Comparison of ENCODE assay signal across 18 cellular contexts in the genomic region with DNA sequence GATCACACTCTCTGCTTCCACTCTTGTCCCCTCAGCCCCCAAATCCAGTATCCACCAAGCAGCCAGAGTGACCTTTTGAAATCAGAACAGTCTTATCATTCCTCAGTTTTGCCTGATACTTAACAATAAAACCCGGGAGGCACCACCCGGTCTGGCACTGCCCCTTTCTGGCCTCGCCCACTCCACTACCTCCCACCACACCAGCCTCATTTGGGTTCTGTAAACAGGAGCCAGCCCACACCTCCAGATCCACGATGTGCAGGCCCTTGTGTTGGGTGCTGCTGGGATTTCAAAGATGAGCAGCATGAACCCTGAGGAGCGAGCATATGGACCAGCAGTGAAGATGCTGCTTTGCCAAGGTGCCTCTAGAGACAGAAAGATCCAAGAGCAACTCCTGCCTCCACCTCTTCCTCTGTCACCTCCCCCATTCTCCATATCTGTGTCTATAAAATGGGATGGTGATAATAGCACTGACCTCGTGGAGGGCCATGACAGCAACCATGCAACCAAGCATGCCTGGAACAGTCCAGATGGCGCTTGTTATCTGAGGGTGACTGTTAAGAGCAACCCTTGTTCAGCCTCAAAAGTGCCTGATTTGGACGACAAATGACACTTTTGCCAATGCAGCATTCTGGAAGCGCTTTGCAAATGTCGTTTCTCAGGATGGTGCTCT.
DNase-seq lines count a peak whose midpoint lies in the region; ATAC-seq, FAIRE-seq and TF ChIP-seq lines count a peak whose summit lies in the region.
"Had no signal": no experiment of that assay in that cellular context is flagged by ENCODE, and none has a peak within 500 bp of the region (broad histone marks: within the 10 kb centered on the region; RNA-seq: fewer than 3 reads in every experiment).

No MANE protein-coding gene starts in this region.

- DNase-seq in NCI-H2171 treated with DMSO at 0.1 percent for 48 hours (lab: John Stamatoyannopoulos, UW) (peak; percentile 14), NCI-H2171 (lab: John Stamatoyannopoulos, UW) (no peak), chondrocyte (ENCODE audit: low spot score) (peak; percentile 55), kidney (peak; percentile 41), upper lobe of left lung (no peak)
- DNase-seq in activated CD8-positive, alpha-beta memory T cell treated with anti-CD3 and anti-CD28 coated beads, Interleukin-2, amount 10 ng/mL, durations not matched to agents 7 days and 5 days = no peak
- DNase-seq in activated CD4-positive, alpha-beta T cell treated with anti-CD3 and anti-CD28 coated beads, Interleukin-2, amount 50 U/mL, for 48 hours = no peak
- DNase-seq: Calu3; CD8-positive, alpha-beta T cell; DMS79 treated with DMSO at 0.1 percent for 48 hours had no signal

- H3K4me3 Mint-ChIP-seq in chondrocyte (ENCODE audit: unreplicated experiment) = no peak overlapping the region
- no peak overlapping the region for H3K4me3 Mint-ChIP-seq in activated CD8-positive, alpha-beta memory T cell treated with anti-CD3 and anti-CD28 coated beads, Interleukin-2, amount 10 ng/mL, durations not matched to agents 7 days and 5 days
- H3K4me3 Mint-ChIP-seq: CD8-positive, alpha-beta T cell; IgD-negative memory B cell had no signal

- no peaks in the 10 kb centered on the region for H3K27me3 ChIP-seq in upper lobe of left lung
- H3K27me3 ChIP-seq: BLaER1 treated with 17β-estradiol and CSF1 and Interleukin-3, amounts not matched to agents 10 nM and 100 nM had no signal

- no peak overlapping the region for H3K27ac Mint-ChIP-seq in chondrocyte (ENCODE audit: unreplicated experiment)
- H3K27ac Mint-ChIP-seq in activated CD8-positive, alpha-beta memory T cell treated with anti-CD3 and anti-CD28 coated beads, Interleukin-2, amount 10 ng/mL, durations not matched to agents 7 days and 5 days = no peak overlapping the region
- H3K27ac Mint-ChIP-seq: CD8-positive, alpha-beta T cell; IgD-negative memory B cell had no signal

- H3K4me3 ChIP-seq in kidney (ENCODE audit: low read length in 2 of 2) = no peak overlapping the region
- no peak overlapping the region for H3K4me3 ChIP-seq in upper lobe of left lung
- H3K4me3 ChIP-seq: A549; BLaER1 treated with 17β-estradiol and CSF1 and Interleukin-3, amounts not matched to agents 10 nM and 100 nM; GM12878; HAP-1 had no signal

- no peak for TF ChIP-seq POLR2A in upper lobe of left lung (IDR thresholded peaks at IDR 0.05)

- TF ChIP-seq CTCF in chondrocyte (IDR thresholded peaks at IDR 0.05) (no peak), kidney (IDR thresholded peaks at IDR 0.05; ENCODE audit: borderline replicate concordance, extremely low read depth, insufficient read depth) (no peak), upper lobe of left lung (IDR thresholded peaks at IDR 0.05) (no peak)

- H3K36me3 Mint-ChIP-seq in chondrocyte (ENCODE audit: low read depth) = no peaks in the 10 kb centered on the region
- H3K36me3 Mint-ChIP-seq in activated CD8-positive, alpha-beta memory T cell treated with anti-CD3 and anti-CD28 coated beads, Interleukin-2, amount 10 ng/mL, durations not matched to agents 7 days and 5 days = no peaks in the 10 kb centered on the region
- H3K36me3 Mint-ChIP-seq: CD8-positive, alpha-beta T cell; IgD-negative memory B cell had no signal

- intact Hi-C loops in kidney (cut with DNase I) = no loop called here

- H3K4me1 Mint-ChIP-seq in chondrocyte (ENCODE audit: low read depth) = no peaks in the 10 kb centered on the region
- H3K4me1 Mint-ChIP-seq in activated CD8-positive, alpha-beta memory T cell treated with anti-CD3 and anti-CD28 coated beads, Interleukin-2, amount 10 ng/mL, durations not matched to agents 7 days and 5 days = no peaks in the 10 kb centered on the region
- H3K4me1 Mint-ChIP-seq: IgD-negative memory B cell had no signal

- no peaks in the 10 kb centered on the region for H3K4me1 ChIP-seq in kidney (ENCODE audit: control insufficient read depth in 1 of 2, insufficient read depth in 1 of 2, low read depth in 1 of 2, low read length in 2 of 2)
- H3K4me1 ChIP-seq in upper lobe of left lung = no peaks in the 10 kb centered on the region
- H3K4me1 ChIP-seq: A549; BLaER1 treated with 17β-estradiol and CSF1 and Interleukin-3, amounts not matched to agents 10 nM and 100 nM; HAP-1 had no signal

- WGBS in upper lobe of left lung, 2 donors = 59 to 75% methylated on average over 9 to 10 of the region's 10 CpGs

- no peak overlapping the region for H3K9ac ChIP-seq in kidney (ENCODE audit: low read length in 2 of 2)
- H3K9ac ChIP-seq: BLaER1 treated with 17β-estradiol and CSF1 and Interleukin-3, amounts not matched to agents 10 nM and 100 nM had no signal

- no peak for FAIRE-seq in kidney (lab: Jason Lieb, UNC)
- FAIRE-seq: A549, GM12878, GM19239, HepG2 had no signal

- no peak for ATAC-seq in activated CD8-positive, alpha-beta memory T cell treated with anti-CD3 and anti-CD28 coated beads, Interleukin-2, amount 10 ng/mL, durations not matched to agents 7 days and 5 days
- ATAC-seq in upper lobe of left lung (ENCODE audit: low FRiP score in 2 of 2) = no peak
- ATAC-seq: A549; CD8-positive, alpha-beta T cell; GM12878; HepG2 had no signal

- TF ChIP-seq EP300 in upper lobe of left lung (IDR thresholded peaks at IDR 0.05) = no peak

- H3K27ac ChIP-seq in kidney (ENCODE audit: low read depth in 2 of 2, low read length in 2 of 2) = no peak overlapping the region
- no peak overlapping the region for H3K27ac ChIP-seq in upper lobe of left lung
- H3K27ac ChIP-seq: 22Rv1; A549; BLaER1 treated with 17β-estradiol and CSF1 and Interleukin-3, amounts not matched to agents 10 nM and 100 nM had no signal

- H3K27me3 Mint-ChIP-seq in chondrocyte (ENCODE audit: low read depth) = peaks cover 8% of the 10 kb centered on the region
- H3K27me3 Mint-ChIP-seq in activated CD8-positive, alpha-beta memory T cell treated with anti-CD3 and anti-CD28 coated beads, Interleukin-2, amount 10 ng/mL, durations not matched to agents 7 days and 5 days = no peaks in the 10 kb centered on the region

- H3K36me3 ChIP-seq in kidney (ENCODE audit: control insufficient read depth in 1 of 2, insufficient read depth in 2 of 2, low read length in 2 of 2) (no peaks in the 10 kb centered on the region), upper lobe of left lung (no peaks in the 10 kb centered on the region)
- H3K36me3 ChIP-seq: BLaER1 treated with 17β-estradiol and CSF1 and Interleukin-3, amounts not matched to agents 10 nM and 100 nM; HAP-1 had no signal

- CTCF ChIA-PET in activated CD8-positive, alpha-beta memory T cell treated with anti-CD3 and anti-CD28 coated beads, Interleukin-2, amount 10 ng/mL, durations not matched to agents 7 days and 5 days (lab: Charles Lee) = no interaction called here

- H3K9me3 ChIP-seq in kidney (ENCODE audit: control insufficient read depth in 1 of 2, low read length in 2 of 2) (no peaks in the 10 kb centered on the region), upper lobe of left lung (no peaks in the 10 kb centered on the region)
- H3K9me3 ChIP-seq: A549; BLaER1 treated with 17β-estradiol and CSF1 and Interleukin-3, amounts not matched to agents 10 nM and 100 nM; HAP-1 had no signal

- H3K9me3 Mint-ChIP-seq in chondrocyte (ENCODE audit: low read depth) = no peaks in the 10 kb centered on the region
- no peaks in the 10 kb centered on the region for H3K9me3 Mint-ChIP-seq in activated CD8-positive, alpha-beta memory T cell treated with anti-CD3 and anti-CD28 coated beads, Interleukin-2, amount 10 ng/mL, durations not matched to agents 7 days and 5 days (ENCODE audit: low read depth)
- H3K9me3 Mint-ChIP-seq: CD8-positive, alpha-beta T cell had no signal

Comparison
In these comparisons a context has a peak if more than half of its experiments do, and no peak if none do; other contexts are left out.
1. DNase-seq: peak in NCI-H2171 treated with DMSO at 0.1 percent for 48 hours (single experiment), chondrocyte (single experiment) and kidney (single experiment); none in NCI-H2171 (single experiment), activated CD8-positive, alpha-beta memory T cell treated with anti-CD3 and anti-CD28 coated beads, Interleukin-2, amount 10 ng/mL, durations not matched to agents 7 days and 5 days (single experiment), activated CD4-positive, alpha-beta T cell treated with anti-CD3 and anti-CD28 coated beads, Interleukin-2, amount 50 U/mL, for 48 hours (0 of 2) and upper lobe of left lung (0 of 2).